Comparison of ENCODE assay signal across 8 cellular contexts in the genomic region with DNA sequence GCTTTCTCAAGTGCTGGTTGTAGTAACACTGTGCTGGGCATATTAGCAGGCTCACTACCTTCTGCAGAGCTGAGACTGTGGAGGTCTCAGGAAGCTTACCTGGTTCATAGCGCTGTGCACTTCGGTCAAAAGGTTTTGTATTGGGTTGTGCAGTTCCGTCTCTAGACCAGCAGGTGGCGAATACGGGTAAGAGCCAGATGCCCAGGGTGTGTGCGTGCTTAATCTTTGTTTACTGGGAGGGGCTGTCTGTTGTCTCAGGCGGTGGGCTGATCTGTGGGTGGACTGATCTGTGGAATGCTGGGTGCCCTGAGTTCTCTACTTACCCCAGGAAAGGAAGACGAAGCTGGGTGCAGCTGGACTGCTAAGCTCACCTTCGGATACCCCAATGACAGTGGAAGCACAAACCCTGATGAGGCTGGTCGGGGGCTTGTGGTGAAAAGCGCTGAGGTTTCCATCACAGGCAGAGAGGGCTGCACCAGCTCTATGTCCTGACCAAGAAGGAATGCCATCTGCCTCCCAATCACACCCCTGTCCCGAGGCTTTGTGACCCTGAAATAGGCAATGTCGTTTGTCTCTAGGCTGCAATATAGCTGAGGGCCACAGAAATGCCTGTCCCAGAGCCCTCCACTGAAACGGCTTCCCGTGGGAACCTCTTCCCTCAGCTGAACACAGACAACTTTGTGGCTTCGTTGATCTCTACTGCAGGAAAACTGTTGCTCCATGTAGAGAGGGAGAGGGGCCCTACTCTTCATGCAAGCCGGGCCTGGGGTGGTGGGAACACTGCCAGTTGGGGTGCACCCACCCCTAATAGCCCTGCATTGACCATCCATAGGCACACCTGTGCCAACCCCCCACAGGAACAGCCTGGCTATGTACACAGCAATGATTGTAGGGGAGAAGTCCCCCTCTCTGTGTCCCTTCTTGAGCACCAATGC. TPM values are rescaled to one million over a fixed set of nuclear protein-coding genes. Genes with fewer than 3 reads are reported as not detected.
DNase-seq lines count a peak whose midpoint lies in the region; ATAC-seq and TF ChIP-seq lines count a peak whose summit lies in the region.

No MANE protein-coding gene starts in this region.

- H4K91ac ChIP-seq in trophoblast cell (ENCODE audit: low read depth, low read length) = no peak overlapping the region

- no peak overlapping the region for H2BK12ac ChIP-seq in trophoblast cell (ENCODE audit: low read length)

- H2BK5ac ChIP-seq in trophoblast cell (ENCODE audit: low read depth, low read length, poor library complexity) = no peak overlapping the region

- no peaks in the 10 kb centered on the region for H3K27me3 Mint-ChIP-seq in activated naive CD4-positive, alpha-beta T cell treated with anti-CD3 and anti-CD28 coated beads, Interleukin-2, amount 50 U/mL, for 24 hours

- H3K36me3 Mint-ChIP-seq in activated naive CD4-positive, alpha-beta T cell treated with anti-CD3 and anti-CD28 coated beads, Interleukin-2, amount 50 U/mL, for 24 hours = no peaks in the 10 kb centered on the region

- no peaks in the 10 kb centered on the region for H3K9me2 ChIP-seq in GM23248 (ENCODE audit: insufficient read depth)

- no peaks in the 10 kb centered on the region for H3K4me1 ChIP-seq in GM23248 (ENCODE audit: insufficient read depth)
- peaks cover 0 to 2% of the 10 kb centered on the region in 2 experiments for H3K4me1 ChIP-seq in trophoblast cell (ENCODE audit: control insufficient read depth in 1 of 2, insufficient read depth in 2 of 2, low read length in 2 of 2)
- H3K4me1 ChIP-seq in transverse colon = peaks cover 3 to 14% (median 9%) of the 10 kb centered on the region in 4 donors

- peaks cover 8% of the 10 kb centered on the region for H3K4me1 Mint-ChIP-seq in activated naive CD4-positive, alpha-beta T cell treated with anti-CD3 and anti-CD28 coated beads, Interleukin-2, amount 50 U/mL, for 24 hours

- H3K4me2 ChIP-seq in GM23248 (ENCODE audit: unreplicated experiment) (peak overlapping the region; percentile 72), trophoblast cell (ENCODE audit: low read length) (peak overlapping the region; percentile 53)

- H3K27ac Mint-ChIP-seq in activated naive CD4-positive, alpha-beta T cell treated with anti-CD3 and anti-CD28 coated beads, Interleukin-2, amount 50 U/mL, for 24 hours = peak overlapping the region; percentile 20

- H3K9me3 ChIP-seq in GM23248 (ENCODE audit: low read depth) (no peaks in the 10 kb centered on the region), SK-N-MC (ENCODE audit: low read depth, low read length) (no peaks in the 10 kb centered on the region; the same call in 1 of the 2 replicates), trophoblast cell (ENCODE audit: insufficient read depth, low read depth, low read length) (no peaks in the 10 kb centered on the region), transverse colon (no peaks in the 10 kb centered on the region)

- peak; percentile 96 for TF ChIP-seq CTCF in NB4 (IDR thresholded peaks at IDR 0.05; ENCODE audit: low read depth, low read length)
- peak; percentile 91 to 98 (median 95) for TF ChIP-seq CTCF in transverse colon (IDR thresholded peaks at IDR 0.05)

- H4K8ac ChIP-seq in trophoblast cell (ENCODE audit: low read depth, low read length) = peak overlapping the region; percentile 30

- H3K18ac ChIP-seq in trophoblast cell (ENCODE audit: low read length) = no peak overlapping the region

- H3K36me3 ChIP-seq in GM23248 (ENCODE audit: low read depth) = no peaks in the 10 kb centered on the region
- H3K36me3 ChIP-seq in SK-N-MC (ENCODE audit: insufficient read depth, low read length) = no peaks in the 10 kb centered on the region
- no peaks in the 10 kb centered on the region for H3K36me3 ChIP-seq in trophoblast cell (ENCODE audit: control insufficient read depth in 1 of 2, insufficient read depth in 2 of 2, low read length in 2 of 2)
- H3K36me3 ChIP-seq in transverse colon = no peaks in the 10 kb centered on the region

- intact Hi-C loops in Right ventricle myocardium inferior (cut with DNase I) = loop anchor here (5.0 kb wide), 1 partner anchor 283 kb away; a partner anchor contains a TSS
- intact Hi-C loops in transverse colon (cut with DNase I; ENCODE audit: low total_unique reads) = no loop called here

- H3K27me3 ChIP-seq in GM23248 (replicated peaks; ENCODE audit: insufficient read depth) (no peaks in the 10 kb centered on the region), trophoblast cell (ENCODE audit: insufficient read depth, low read length) (no peaks in the 10 kb centered on the region), transverse colon (no peaks in the 10 kb centered on the region)

- no peaks in the 10 kb centered on the region for H3F3A ChIP-seq in GM23248 (ENCODE audit: insufficient read depth)

- H3K23ac ChIP-seq in trophoblast cell (ENCODE audit: low read length) = no peak overlapping the region

- ATAC-seq in Right ventricle myocardium inferior = peak; percentile 83

- no peak for TF ChIP-seq EP300 in transverse colon (IDR thresholded peaks at IDR 0.05; ENCODE audit: low read depth)

- peak; percentile 92 for DNase-seq in DMS79 treated with DMSO at 0.1 percent for 48 hours (lab: John Stamatoyannopoulos, UW)
- DNase-seq in GM23248 = peak; percentile 81
- peak; percentile 77 for DNase-seq in NB4 (ENCODE audit: low read depth)
- DNase-seq in SK-N-MC (ENCODE audit: low read depth, low spot score) = peak; percentile 32
- peak; percentile 73 for DNase-seq in Right ventricle myocardium inferior (ENCODE audit: missing footprints)
- peak; percentile 42 to 93 for DNase-seq in trophoblast cell
- DNase-seq in transverse colon = peak; percentile 71

- H3K4me3 Mint-ChIP-seq in activated naive CD4-positive, alpha-beta T cell treated with anti-CD3 and anti-CD28 coated beads, Interleukin-2, amount 50 U/mL, for 24 hours = no peak overlapping the region

- 25 to 26% methylated on average over 17 of the region's 17 CpGs for WGBS in GM23248 (ENCODE audit: low coverage in 1 of 2, low lambda C conversion rate in 2 of 2, missing lambda C conversion rate in 2 of 2), 2 experiments
- no CpG with 5 or more reads among the region's 17 CpGs for WGBS in trophoblast cell (ENCODE audit: extremely low coverage, insufficient coverage, insufficient read length)
- WGBS in transverse colon (ENCODE audit: low coverage in 1 of 2), 2 donors = 0 to 30% methylated on average over 4 to 14 of the region's 17 CpGs

- no peaks in the 10 kb centered on the region for H3K79me2 ChIP-seq in GM23248 (ENCODE audit: insufficient read depth)
- H3K79me2 ChIP-seq in trophoblast cell (ENCODE audit: control insufficient read depth, insufficient read depth, low read length, poor library complexity) = no peaks in the 10 kb centered on the region

- no peak for TF ChIP-seq POLR2A in NB4 (IDR thresholded peaks at IDR 0.05; ENCODE audit: extremely low read depth, insufficient read length)
- no peak for TF ChIP-seq POLR2A in transverse colon (IDR thresholded peaks at IDR 0.05)

- H2AK5ac ChIP-seq in trophoblast cell (ENCODE audit: low read length) = no peak overlapping the region

- no peak overlapping the region for H2BK120ac ChIP-seq in trophoblast cell (ENCODE audit: insufficient read depth, low read length, poor library complexity)

- no peaks in the 10 kb centered on the region for H3K79me1 ChIP-seq in trophoblast cell (ENCODE audit: low read length)

- no peak overlapping the region for H3K9ac ChIP-seq in GM23248
- no peak overlapping the region for H3K9ac ChIP-seq in SK-N-MC (ENCODE audit: insufficient read length)
- H3K9ac ChIP-seq in trophoblast cell (ENCODE audit: low read length) = no peak overlapping the region

- H4K20me1 ChIP-seq in GM23248 (ENCODE audit: insufficient read depth) = no peaks in the 10 kb centered on the region

- no peak overlapping the region for H3K14ac ChIP-seq in trophoblast cell (ENCODE audit: low read length)

- H2AFZ ChIP-seq in GM23248 = peak overlapping the region; percentile 86
- peak overlapping the region; percentile 32 for H2AFZ ChIP-seq in trophoblast cell (ENCODE audit: insufficient read depth, low read length, poor library complexity)

- H4K12ac ChIP-seq in trophoblast cell (ENCODE audit: low read depth, low read length) = peak overlapping the region; percentile 73

- no peak overlapping the region for H3K4ac ChIP-seq in trophoblast cell (ENCODE audit: low read depth, low read length)

- H3K9me3 Mint-ChIP-seq in activated naive CD4-positive, alpha-beta T cell treated with anti-CD3 and anti-CD28 coated beads, Interleukin-2, amount 50 U/mL, for 24 hours = no peaks in the 10 kb centered on the region

- in situ Hi-C loops in GM23248 (cut with MboI) = loop anchor here (25.0 kb wide), 1 partner anchor 273 kb away; a partner anchor contains a TSS
- in situ Hi-C loops in transverse colon (cut with MboI; ENCODE audit: low pct_ligation_motif_present in 1 of 4, low pct_unique_long_range_greater_than_20kb in 1 of 4, low sequenced_read_pairs in 3 of 4) = loop anchor here (25.0 kb wide), 3 partner anchors 173 to 298 kb away; a partner anchor contains a TSS

- H3K27ac ChIP-seq in GM23248 (no peak overlapping the region), SK-N-MC (no peak overlapping the region), trophoblast cell (ENCODE audit: low read depth, low read length) (no peak overlapping the region), transverse colon (peak overlapping the region in 2 of 4 donors; percentile 15 to 31)

- peak overlapping the region; percentile 50 for H3K4me3 ChIP-seq in GM23248
- no peak overlapping the region for H3K4me3 ChIP-seq in NB4 (ENCODE audit: low read depth, low read length)
- peak overlapping the region; percentile 41; the same call in 1 of the 2 replicates for H3K4me3 ChIP-seq in SK-N-MC
- no peak overlapping the region for H3K4me3 ChIP-seq in trophoblast cell (ENCODE audit: low read depth, low read length)
- H3K4me3 ChIP-seq in transverse colon = peak overlapping the region in 1 of 4 donors; percentile 16

RNA-seq across cellular contexts. Expression of a gene that starts 45.9 kb away (rescaled TPM):
- total RNA-seq in GM23248 (2014; rRNA removed; shearing (Covaris generic)) = 0.51 and 1.2 TPM in 2 replicates
- 1.1 and 1.4 TPM in 2 replicates for polyA plus RNA-seq in GM23248 (2016; fragmentation: Nextera tagmentation; extraction: Ambion mirVana)
- total RNA-seq in Right ventricle myocardium inferior = 2.4 TPM
- 3.9 and 4.1 TPM in 2 replicates for polyA plus RNA-seq in trophoblast cell (2013)
- total RNA-seq in transverse colon = 10 to 100 TPM; 11.1 to 21.3 (median 18.1) TPM

Comparison
In these comparisons a context has a peak if more than half of its experiments do, and no peak if none do; other contexts are left out.
1. DNase-seq: peak in every context shown above with its lines; median percentile 92 in DMS79 treated with DMSO at 0.1 percent for 48 hours; 81 in GM23248; 77 in NB4; 73 in Right ventricle myocardium inferior; 71 in transverse colon; 68 in trophoblast cell; 32 in SK-N-MC.
2. H3K4me3 ChIP-seq: peak in GM23248 (single experiment) and SK-N-MC (single experiment); none in NB4 (single experiment) and trophoblast cell (single experiment).